Comparison of ENCODE assay signal across 1 cellular context in genomic region chr12:69331846-69332684, GRCh38.
TF ChIP-seq lines count a peak whose summit lies in the region.

No MANE protein-coding gene starts in this region.

TF ChIP-seq in HepG2, 621 proteins besides CTCF, POLR2A, EP300 and RAD21 (continued from another document and continues in another):
- TF ChIP-seq MAX (IDR thresholded peaks at IDR 0.05), result peak; percentile 37; the same call in 1 of the 2 replicates
- no peak for TF ChIP-seq ZNF589 (CRISPR knock-in tag; conservative IDR thresholded peaks at IDR 0.05)
- TF ChIP-seq SMARCE1 (IDR thresholded peaks at IDR 0.05; ENCODE audit: borderline replicate concordance), result no peak
- no peak for TF ChIP-seq ZNF83 (CRISPR knock-in tag; IDR thresholded peaks at IDR 0.05; ENCODE audit: borderline replicate concordance)
- TF ChIP-seq ERF (CRISPR knock-in tag; IDR thresholded peaks at IDR 0.05), result no peak
- peak; percentile 31; the same call in 1 of the 2 replicates for TF ChIP-seq ZNF768 (CRISPR knock-in tag; IDR thresholded peaks at IDR 0.05)
- no peak for TF ChIP-seq ZNF562 (CRISPR knock-in tag; IDR thresholded peaks at IDR 0.05; ENCODE audit: borderline replicate concordance)
- no peak; the same call in 1 of the 2 replicates for TF ChIP-seq KLF6 (CRISPR knock-in tag; IDR thresholded peaks at IDR 0.05)
- TF ChIP-seq SETDB1 (CRISPR knock-in tag; IDR thresholded peaks at IDR 0.05; ENCODE audit: borderline replicate concordance), result no peak
- TF ChIP-seq, protein P1, sequence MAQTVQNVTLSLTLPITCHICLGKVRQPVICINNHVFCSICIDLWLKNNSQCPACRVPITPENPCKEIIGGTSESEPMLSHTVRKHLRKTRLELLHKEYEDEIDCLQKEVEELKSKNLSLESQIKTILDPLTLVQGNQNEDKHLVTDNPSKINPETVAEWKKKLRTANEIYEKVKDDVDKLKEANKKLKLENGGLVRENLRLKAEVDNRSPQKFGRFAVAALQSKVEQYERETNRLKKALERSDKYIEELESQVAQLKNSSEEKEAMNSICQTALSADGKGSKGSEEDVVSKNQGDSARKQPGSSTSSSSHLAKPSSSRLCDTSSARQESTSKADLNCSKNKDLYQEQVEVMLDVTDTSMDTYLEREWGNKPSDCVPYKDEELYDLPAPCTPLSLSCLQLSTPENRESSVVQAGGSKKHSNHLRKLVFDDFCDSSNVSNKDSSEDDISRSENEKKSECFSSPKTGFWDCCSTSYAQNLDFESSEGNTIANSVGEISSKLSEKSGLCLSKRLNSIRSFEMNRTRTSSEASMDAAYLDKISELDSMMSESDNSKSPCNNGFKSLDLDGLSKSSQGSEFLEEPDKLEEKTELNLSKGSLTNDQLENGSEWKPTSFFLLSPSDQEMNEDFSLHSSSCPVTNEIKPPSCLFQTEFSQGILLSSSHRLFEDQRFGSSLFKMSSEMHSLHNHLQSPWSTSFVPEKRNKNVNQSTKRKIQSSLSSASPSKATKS (CRISPR knock-in tag; IDR thresholded peaks at IDR 0.05), result no peak
- TF ChIP-seq SSRP1 (CRISPR knock-in tag; IDR thresholded peaks at IDR 0.05), result no peak; the same call in 1 of the 2 replicates
- peak; percentile 72; the same call in 1 of the 2 replicates for TF ChIP-seq NKX3-1 (CRISPR knock-in tag; IDR thresholded peaks at IDR 0.05)
- TF ChIP-seq NONO (IDR thresholded peaks at IDR 0.05), result no peak
- no peak for TF ChIP-seq NONO (CRISPR knock-in tag; conservative IDR thresholded peaks at IDR 0.05)
- TF ChIP-seq, protein P2, sequence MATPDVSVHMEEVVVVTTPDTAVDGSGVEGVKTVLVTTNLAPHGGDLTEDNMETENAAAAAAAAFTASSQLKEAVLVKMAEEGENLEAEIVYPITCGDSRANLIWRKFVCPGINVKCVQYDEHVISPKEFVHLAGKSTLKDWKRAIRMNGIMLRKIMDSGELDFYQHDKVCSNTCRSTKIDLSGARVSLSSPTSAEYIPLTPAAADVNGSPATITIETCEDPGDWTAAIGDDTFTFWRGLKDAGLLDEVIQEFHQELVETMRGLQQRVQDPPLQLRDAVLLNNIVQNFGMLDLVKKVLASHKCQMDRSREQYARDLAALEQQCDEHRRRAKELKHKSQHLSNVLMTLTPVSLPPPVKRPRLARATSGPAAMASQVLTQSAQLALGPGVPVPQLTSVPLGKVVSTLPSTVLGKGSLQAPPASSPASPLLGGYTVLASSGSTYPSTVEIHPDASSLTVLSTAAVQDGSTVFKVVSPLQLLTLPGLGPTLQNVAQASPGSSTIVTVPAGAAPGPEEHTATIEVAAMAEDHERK (CRISPR knock-in tag; IDR thresholded peaks at IDR 0.05; ENCODE audit: low read depth), result no peak
- TF ChIP-seq, protein P3, sequence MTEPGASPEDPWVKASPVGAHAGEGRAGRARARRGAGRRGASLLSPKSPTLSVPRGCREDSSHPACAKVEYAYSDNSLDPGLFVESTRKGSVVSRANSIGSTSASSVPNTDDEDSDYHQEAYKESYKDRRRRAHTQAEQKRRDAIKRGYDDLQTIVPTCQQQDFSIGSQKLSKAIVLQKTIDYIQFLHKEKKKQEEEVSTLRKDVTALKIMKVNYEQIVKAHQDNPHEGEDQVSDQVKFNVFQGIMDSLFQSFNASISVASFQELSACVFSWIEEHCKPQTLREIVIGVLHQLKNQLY (CRISPR knock-in tag; IDR thresholded peaks at IDR 0.05), result no peak
- TF ChIP-seq MEIS2 (CRISPR knock-in tag; IDR thresholded peaks at IDR 0.05), result no peak
- TF ChIP-seq SIX1 (CRISPR knock-in tag; IDR thresholded peaks at IDR 0.05; ENCODE audit: borderline replicate concordance), result no peak
- no peak for TF ChIP-seq ZNF724P (CRISPR knock-in tag; IDR thresholded peaks at IDR 0.05; ENCODE audit: borderline replicate concordance)
- TF ChIP-seq ZNF460 (CRISPR knock-in tag; IDR thresholded peaks at IDR 0.05; ENCODE audit: borderline replicate concordance), result no peak
- no peak for TF ChIP-seq ZNF274 (CRISPR knock-in tag; IDR thresholded peaks at IDR 0.05)
- TF ChIP-seq ZNF512B (CRISPR knock-in tag; IDR thresholded peaks at IDR 0.05; ENCODE audit: borderline replicate concordance), result no peak
- TF ChIP-seq CSRNP1 (CRISPR knock-in tag; IDR thresholded peaks at IDR 0.05), result no peak
- TF ChIP-seq ZC3H4 (CRISPR knock-in tag; IDR thresholded peaks at IDR 0.05; ENCODE audit: borderline replicate concordance), result peak; percentile 95; the same call in 1 of the 2 replicates
- no peak for TF ChIP-seq PTBP1 (IDR thresholded peaks at IDR 0.05; ENCODE audit: low read depth, low read length, poor library complexity, severe bottlenecking)
- TF ChIP-seq, protein P4, sequence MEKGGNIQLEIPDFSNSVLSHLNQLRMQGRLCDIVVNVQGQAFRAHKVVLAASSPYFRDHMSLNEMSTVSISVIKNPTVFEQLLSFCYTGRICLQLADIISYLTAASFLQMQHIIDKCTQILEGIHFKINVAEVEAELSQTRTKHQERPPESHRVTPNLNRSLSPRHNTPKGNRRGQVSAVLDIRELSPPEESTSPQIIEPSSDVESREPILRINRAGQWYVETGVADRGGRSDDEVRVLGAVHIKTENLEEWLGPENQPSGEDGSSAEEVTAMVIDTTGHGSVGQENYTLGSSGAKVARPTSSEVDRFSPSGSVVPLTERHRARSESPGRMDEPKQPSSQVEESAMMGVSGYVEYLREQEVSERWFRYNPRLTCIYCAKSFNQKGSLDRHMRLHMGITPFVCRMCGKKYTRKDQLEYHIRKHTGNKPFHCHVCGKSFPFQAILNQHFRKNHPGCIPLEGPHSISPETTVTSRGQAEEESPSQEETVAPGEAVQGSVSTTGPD (CRISPR knock-in tag; IDR thresholded peaks at IDR 0.05), result peak; percentile 33; the same call in 1 of the 2 replicates
- no peak for TF ChIP-seq ZNF234 (CRISPR knock-in tag; conservative IDR thresholded peaks at IDR 0.05)
- TF ChIP-seq, protein P5, sequence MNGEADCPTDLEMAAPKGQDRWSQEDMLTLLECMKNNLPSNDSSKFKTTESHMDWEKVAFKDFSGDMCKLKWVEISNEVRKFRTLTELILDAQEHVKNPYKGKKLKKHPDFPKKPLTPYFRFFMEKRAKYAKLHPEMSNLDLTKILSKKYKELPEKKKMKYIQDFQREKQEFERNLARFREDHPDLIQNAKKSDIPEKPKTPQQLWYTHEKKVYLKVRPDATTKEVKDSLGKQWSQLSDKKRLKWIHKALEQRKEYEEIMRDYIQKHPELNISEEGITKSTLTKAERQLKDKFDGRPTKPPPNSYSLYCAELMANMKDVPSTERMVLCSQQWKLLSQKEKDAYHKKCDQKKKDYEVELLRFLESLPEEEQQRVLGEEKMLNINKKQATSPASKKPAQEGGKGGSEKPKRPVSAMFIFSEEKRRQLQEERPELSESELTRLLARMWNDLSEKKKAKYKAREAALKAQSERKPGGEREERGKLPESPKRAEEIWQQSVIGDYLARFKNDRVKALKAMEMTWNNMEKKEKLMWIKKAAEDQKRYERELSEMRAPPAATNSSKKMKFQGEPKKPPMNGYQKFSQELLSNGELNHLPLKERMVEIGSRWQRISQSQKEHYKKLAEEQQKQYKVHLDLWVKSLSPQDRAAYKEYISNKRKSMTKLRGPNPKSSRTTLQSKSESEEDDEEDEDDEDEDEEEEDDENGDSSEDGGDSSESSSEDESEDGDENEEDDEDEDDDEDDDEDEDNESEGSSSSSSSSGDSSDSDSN (CRISPR knock-in tag; IDR thresholded peaks at IDR 0.05), result no peak
- TF ChIP-seq RNF2 (conservative IDR thresholded peaks at IDR 0.05; ENCODE audit: low read depth), result no peak
- no peak for TF ChIP-seq ATAD3A (CRISPR knock-in tag; IDR thresholded peaks at IDR 0.05)
- peak; percentile 84; the same call in 1 of the 2 replicates for TF ChIP-seq NFKB2 (CRISPR knock-in tag; IDR thresholded peaks at IDR 0.05; ENCODE audit: borderline replicate concordance)
- TF ChIP-seq ZNF749 (CRISPR knock-in tag; IDR thresholded peaks at IDR 0.05; ENCODE audit: borderline replicate concordance), result no peak
- no peak for TF ChIP-seq ZNF7 (CRISPR knock-in tag; IDR thresholded peaks at IDR 0.05)
- TF ChIP-seq ZNF142 (CRISPR knock-in tag; IDR thresholded peaks at IDR 0.05), result no peak
- TF ChIP-seq, protein P6, sequence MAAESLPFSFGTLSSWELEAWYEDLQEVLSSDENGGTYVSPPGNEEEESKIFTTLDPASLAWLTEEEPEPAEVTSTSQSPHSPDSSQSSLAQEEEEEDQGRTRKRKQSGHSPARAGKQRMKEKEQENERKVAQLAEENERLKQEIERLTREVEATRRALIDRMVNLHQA (CRISPR knock-in tag; IDR thresholded peaks at IDR 0.05), result no peak
- no peak for TF ChIP-seq GTF3A (CRISPR knock-in tag; conservative IDR thresholded peaks at IDR 0.05)
- no peak for TF ChIP-seq ZEB1 (IDR thresholded peaks at IDR 0.05; ENCODE audit: insufficient replicate concordance, low read depth)
- TF ChIP-seq NBN (conservative IDR thresholded peaks at IDR 0.05), result no peak
- TF ChIP-seq, protein P7, sequence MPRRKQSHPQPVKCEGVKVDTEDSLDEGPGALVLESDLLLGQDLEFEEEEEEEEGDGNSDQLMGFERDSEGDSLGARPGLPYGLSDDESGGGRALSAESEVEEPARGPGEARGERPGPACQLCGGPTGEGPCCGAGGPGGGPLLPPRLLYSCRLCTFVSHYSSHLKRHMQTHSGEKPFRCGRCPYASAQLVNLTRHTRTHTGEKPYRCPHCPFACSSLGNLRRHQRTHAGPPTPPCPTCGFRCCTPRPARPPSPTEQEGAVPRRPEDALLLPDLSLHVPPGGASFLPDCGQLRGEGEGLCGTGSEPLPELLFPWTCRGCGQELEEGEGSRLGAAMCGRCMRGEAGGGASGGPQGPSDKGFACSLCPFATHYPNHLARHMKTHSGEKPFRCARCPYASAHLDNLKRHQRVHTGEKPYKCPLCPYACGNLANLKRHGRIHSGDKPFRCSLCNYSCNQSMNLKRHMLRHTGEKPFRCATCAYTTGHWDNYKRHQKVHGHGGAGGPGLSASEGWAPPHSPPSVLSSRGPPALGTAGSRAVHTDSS (CRISPR knock-in tag; conservative IDR thresholded peaks at IDR 0.05), result no peak
- no peak for TF ChIP-seq ARNT (IDR thresholded peaks at IDR 0.05)
